ENCODE assay signal across 8 cellular contexts in the genomic region with DNA sequence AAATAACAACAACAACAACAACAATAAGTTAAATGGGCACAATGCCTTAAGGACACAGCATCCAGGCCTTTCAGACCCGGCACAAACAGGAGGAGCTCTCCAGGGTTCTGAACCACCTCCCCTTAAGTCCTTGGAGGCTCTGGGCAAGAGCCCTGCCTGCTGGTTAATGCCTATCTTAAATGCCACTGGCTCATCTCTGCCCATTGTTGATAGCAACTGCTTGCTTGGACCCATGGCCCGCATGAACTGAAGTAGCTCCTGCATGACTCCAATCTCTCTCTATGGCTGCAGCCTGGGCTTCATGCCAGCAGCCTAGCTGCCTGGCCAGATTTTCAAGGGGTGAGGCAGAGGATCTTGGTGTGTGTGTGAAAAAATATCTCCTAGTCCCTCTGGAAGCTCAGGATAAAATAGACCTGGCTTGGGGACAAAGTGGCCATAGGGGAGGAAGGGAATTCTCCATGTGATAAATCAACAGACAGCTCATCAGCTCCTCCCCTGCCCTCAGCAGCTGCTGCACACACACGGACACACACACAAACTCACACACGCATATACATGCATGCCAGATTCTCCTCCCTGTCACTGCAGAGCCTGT.
DNase-seq lines count a peak whose midpoint lies in the region; ATAC-seq lines count a peak whose summit lies in the region.

No MANE protein-coding gene starts in this region.

- no peaks in the 10 kb centered on the region for H3K36me3 Mint-ChIP-seq in effector memory CD8-positive, alpha-beta T cell (ENCODE audit: insufficient read depth)

- H3K9me3 Mint-ChIP-seq in effector memory CD8-positive, alpha-beta T cell: no peaks in the 10 kb centered on the region

- no peaks in the 10 kb centered on the region for H3K4me1 Mint-ChIP-seq in effector memory CD8-positive, alpha-beta T cell (ENCODE audit: low read depth in 2 of 2)

- no peak overlapping the region for H3K27ac Mint-ChIP-seq in effector memory CD8-positive, alpha-beta T cell

- H3K27me3 Mint-ChIP-seq in effector memory CD8-positive, alpha-beta T cell: no peaks in the 10 kb centered on the region

- DNase-seq in CD1c-positive myeloid dendritic cell (ENCODE audit: extremely low spot score) (peak; percentile 16), HPDE6-E6E7 (ENCODE audit: extremely low spot score) (peak; percentile 56), OCI-M2 (lab: John Stamatoyannopoulos, UW; ENCODE audit: unreplicated experiment) (peak; percentile 9), medulla oblongata (ENCODE audit: extremely low spot score) (peak; percentile 56)
- peak in 2 of 3 experiments; percentile 2 to 5 for DNase-seq in effector memory CD8-positive, alpha-beta T cell

- no peak for ATAC-seq in effector memory CD8-positive, alpha-beta T cell (replicated peaks)
- ATAC-seq in GM18861 (IDR thresholded peaks at IDR 0.05; ENCODE audit: unreplicated experiment) (no peak), HG02623 (IDR thresholded peaks at IDR 0.05; ENCODE audit: unreplicated experiment) (no peak), HG03457 (IDR thresholded peaks at IDR 0.05; ENCODE audit: unreplicated experiment) (no peak)

- H3K4me3 Mint-ChIP-seq in effector memory CD8-positive, alpha-beta T cell: no peak overlapping the region

Comparison
In these comparisons a context has a peak if more than half of its experiments do, and no peak if none do; other contexts are left out.
1. DNase-seq: peak in every context shown above with its lines; median percentile 56 in HPDE6-E6E7; 56 in medulla oblongata; 16 in CD1c-positive myeloid dendritic cell; 9 in OCI-M2; 4 in effector memory CD8-positive, alpha-beta T cell.